Comparison of ENCODE assay signal across 8 cellular contexts in the genomic region with DNA sequence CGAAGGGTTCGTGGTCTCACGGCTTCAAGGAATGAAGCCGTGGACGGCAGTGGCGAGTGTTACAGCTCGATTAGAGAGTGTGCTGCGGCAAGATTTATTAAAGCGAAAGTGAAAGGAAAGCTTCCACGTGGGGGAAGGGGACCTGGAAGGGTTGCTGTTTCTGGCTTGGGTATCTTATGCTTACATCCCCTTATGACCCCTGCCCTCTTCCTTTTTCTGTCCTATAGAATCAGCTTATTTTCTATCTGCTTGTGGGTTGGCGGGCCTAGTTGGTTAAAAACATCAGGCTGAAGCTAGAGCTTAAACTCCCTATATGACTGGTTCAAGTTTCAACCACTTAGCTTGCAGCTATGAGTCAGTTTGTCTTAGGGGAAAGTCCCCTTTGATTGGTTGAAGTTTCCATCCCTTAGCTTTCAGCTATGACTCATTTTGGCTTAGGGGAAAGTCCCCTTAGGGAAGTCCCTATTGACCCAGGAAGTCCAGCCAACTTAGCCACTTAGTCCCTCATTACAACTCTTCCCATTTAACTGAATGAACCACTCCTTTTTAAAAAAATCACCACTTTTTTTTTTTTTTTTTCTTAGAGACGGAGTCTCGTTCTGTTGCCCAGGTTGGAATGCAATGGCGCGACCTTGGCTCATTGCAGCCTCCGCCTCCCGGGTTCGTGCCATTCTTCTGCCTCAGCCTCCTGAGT.
DNase-seq lines count a peak whose midpoint lies in the region; ATAC-seq and TF ChIP-seq lines count a peak whose summit lies in the region.

No MANE protein-coding gene starts in this region.

- H3K36me3 ChIP-seq in osteoblast (ENCODE audit: insufficient read depth, low read length) (no peaks in the 10 kb centered on the region), heart left ventricle (no peaks in the 10 kb centered on the region)

- DNase-seq in MV-4-11 (lab: John Stamatoyannopoulos, UW) (peak; percentile 82), osteoblast (ENCODE audit: insufficient read length, low spot score, missing footprints) (no peak), heart left ventricle (no peak), NCI-H69 (lab: John Stamatoyannopoulos, UW) (no peak), amniotic stem cell (lab: John Stamatoyannopoulos, UW) (no peak)
- DNase-seq in activated T-helper 9 cell treated with anti-CD3 and anti-CD28 coated beads, Interleukin-2, amount 50 U/mL, for 16 hours (ENCODE audit: low read depth): peak; percentile 37

- WGBS in heart left ventricle, 4 donors: 73 to 89% (median 81%) methylated on average over 18 of the region's 18 CpGs

- H3K27ac ChIP-seq in osteoblast (ENCODE audit: low read depth, low read length) (peak overlapping the region; percentile 70), heart left ventricle (peak overlapping the region in 1 of 12 donors; percentile 27)

- H3K27me3 ChIP-seq in osteoblast (ENCODE audit: insufficient read depth, low read length) (no peaks in the 10 kb centered on the region), heart left ventricle (no peaks in the 10 kb centered on the region)

- peak overlapping the region; percentile 69 for H3K4me3 ChIP-seq in osteoblast (ENCODE audit: insufficient read depth, low read length)
- peak overlapping the region in 4 of 12 donors; percentile 11 to 37 (median 25) for H3K4me3 ChIP-seq in heart left ventricle

- TF ChIP-seq CTCF in osteoblast (IDR thresholded peaks at IDR 0.05; ENCODE audit: extremely low read depth, low read depth, low read length) (no peak), heart left ventricle (IDR thresholded peaks at IDR 0.05) (no peak)

- intact Hi-C loops in heart left ventricle (cut with DNase I): no loop called here

- ATAC-seq in GM18508 (IDR thresholded peaks at IDR 0.05; ENCODE audit: insufficient read depth, unreplicated experiment) (peak; percentile 82), HG02571 (IDR thresholded peaks at IDR 0.05; ENCODE audit: unreplicated experiment) (peak; percentile 77), heart left ventricle (no peak)

- no peaks in the 10 kb centered on the region for H3K4me1 ChIP-seq in osteoblast (ENCODE audit: insufficient read depth, low read length)
- no peaks in the 10 kb centered on the region for H3K4me1 ChIP-seq in heart left ventricle

- TF ChIP-seq POLR2A in heart left ventricle (IDR thresholded peaks at IDR 0.05): no peak

- H2AFZ ChIP-seq in osteoblast (ENCODE audit: low read length): peak overlapping the region; percentile 64

- no peaks in the 10 kb centered on the region for H4K20me1 ChIP-seq in osteoblast (ENCODE audit: insufficient read depth, low read length)

- H3K9me3 ChIP-seq in osteoblast (ENCODE audit: low read depth, low read length) (no peaks in the 10 kb centered on the region), heart left ventricle (peaks cover 0 to 11% (median 2%) of the 10 kb centered on the region in 12 donors)

- H3K4me2 ChIP-seq in osteoblast (ENCODE audit: insufficient read depth, low read length): peak overlapping the region; percentile 60

- H3K79me2 ChIP-seq in osteoblast (ENCODE audit: insufficient read depth, low read length): no peaks in the 10 kb centered on the region

Comparison
In these comparisons a context has a peak if more than half of its experiments do, and no peak if none do; other contexts are left out.
1. ATAC-seq: peak in GM18508 (single experiment) and HG02571 (single experiment); none in heart left ventricle (0 of 4).
2. DNase-seq: peak in MV-4-11 (single experiment) and activated T-helper 9 cell treated with anti-CD3 and anti-CD28 coated beads, Interleukin-2, amount 50 U/mL, for 16 hours (single experiment); none in osteoblast (single experiment), heart left ventricle (0 of 5), NCI-H69 (single experiment) and amniotic stem cell (single experiment).